Comparison of ENCODE assay signal across 18 cellular contexts in the genomic region with DNA sequence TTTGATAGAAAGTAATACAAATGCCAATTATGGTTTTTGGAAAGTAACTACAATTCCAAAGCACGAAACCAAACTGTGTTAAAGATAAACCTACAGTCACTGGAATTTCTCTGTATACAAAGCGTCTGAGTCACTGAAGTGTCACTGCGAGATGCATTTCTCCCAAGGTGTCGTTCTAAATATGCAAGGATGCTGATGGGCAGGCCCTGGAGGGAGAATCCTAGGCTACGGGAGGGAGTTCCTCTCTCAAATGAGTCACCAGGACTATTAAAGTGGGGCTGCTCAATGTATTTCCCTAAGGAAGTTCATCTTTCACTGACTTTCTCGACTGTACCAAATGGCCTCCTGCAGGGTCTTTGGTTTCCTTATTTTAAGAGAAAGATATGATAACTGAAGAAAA.
DNase-seq lines count a peak whose midpoint lies in the region; ATAC-seq and TF ChIP-seq lines count a peak whose summit lies in the region.
"Had no signal": no experiment of that assay in that cellular context is flagged by ENCODE, and none has a peak within 500 bp of the region (broad histone marks: within the 10 kb centered on the region; RNA-seq: fewer than 3 reads in every experiment).

No MANE protein-coding gene starts in this region.

- no peaks in the 10 kb centered on the region for H3K79me1 ChIP-seq in mesenchymal stem cell (replicated peaks; ENCODE audit: low read length, poor library complexity, severe bottlenecking)

- H3K9me3 ChIP-seq in mesenchymal stem cell (ENCODE audit: control insufficient read depth, low read length) = no peaks in the 10 kb centered on the region
- H3K9me3 ChIP-seq: stomach had no signal

- H3K4ac ChIP-seq in mesenchymal stem cell (ENCODE audit: low read depth in 1 of 2, low read length in 2 of 2) = no peak overlapping the region

- DNase-seq in EH (ENCODE audit: low read depth) (peak; percentile 96), NCI-H69 (lab: John Stamatoyannopoulos, UW) (peak; percentile 2), choroid plexus epithelial cell (ENCODE audit: low read depth) (peak; percentile 39), mesenchymal stem cell (peak; percentile 73), NCI-H446 (lab: John Stamatoyannopoulos, UW) (no peak), NCI-H446 treated with DMSO at 0.1 percent for 48 hours (lab: John Stamatoyannopoulos, UW) (no peak), omental fat pad (ENCODE audit: low spot score) (no peak)
- DNase-seq: activated CD4-positive, alpha-beta T cell treated with anti-CD3 and anti-CD28 coated beads, Interleukin-2, amount 10 ng/mL, durations not matched to agents 24 days and 14 days; caudate nucleus; kidney glomerular epithelial cell; NCI-H1417; NCI-H526 treated with DMSO at 0.1 percent for 48 hours; stomach had no signal

- H3K23ac ChIP-seq in mesenchymal stem cell (ENCODE audit: low read length in 2 of 2) = no peak overlapping the region

- TF ChIP-seq CTCF in choroid plexus epithelial cell (conservative IDR thresholded peaks at IDR 0.05; ENCODE audit: low read depth, low read length) (no peak), omental fat pad (IDR thresholded peaks at IDR 0.05) (no peak)

- no peak overlapping the region for H2BK5ac ChIP-seq in mesenchymal stem cell (ENCODE audit: low read depth, low read length, poor library complexity, severe bottlenecking)

- no peaks in the 10 kb centered on the region for H3K27me3 ChIP-seq in mesenchymal stem cell (ENCODE audit: control insufficient read depth in 1 of 2, insufficient read depth in 1 of 2, low read length in 2 of 2)
- H3K27me3 ChIP-seq: stomach had no signal

- H4K8ac ChIP-seq in mesenchymal stem cell (ENCODE audit: low read length) = no peak overlapping the region

- H2BK120ac ChIP-seq in mesenchymal stem cell (ENCODE audit: low read depth, low read length) = no peak overlapping the region

- H3K9ac ChIP-seq in mesenchymal stem cell (ENCODE audit: low read length) = no peak overlapping the region

- H2AFZ ChIP-seq in mesenchymal stem cell (ENCODE audit: low read depth, low read length) = no peak overlapping the region

- H2BK15ac ChIP-seq in mesenchymal stem cell (ENCODE audit: low read depth, poor library complexity, severe bottlenecking) = no peak overlapping the region

- no peak overlapping the region for H2AK5ac ChIP-seq in mesenchymal stem cell (ENCODE audit: low read length, severe bottlenecking)

- H3K4me3 ChIP-seq in choroid plexus epithelial cell (ENCODE audit: low read depth, low read length) = no peak overlapping the region
- H3K4me3 ChIP-seq in mesenchymal stem cell (ENCODE audit: insufficient read depth in 1 of 2, low read depth in 1 of 2, low read length in 2 of 2) = no peak overlapping the region
- H3K4me3 ChIP-seq: GM12878, stomach had no signal

- H3K27ac ChIP-seq in mesenchymal stem cell (ENCODE audit: low read length, poor library complexity, severe bottlenecking) = peak overlapping the region; percentile 13
- H3K27ac ChIP-seq: stomach had no signal

- peak overlapping the region in 1 of 2 experiments; percentile 8 for H3K18ac ChIP-seq in mesenchymal stem cell (ENCODE audit: low read depth in 1 of 2, low read length in 2 of 2)

- H3K36me3 ChIP-seq in mesenchymal stem cell (ENCODE audit: control insufficient read depth in 1 of 2, insufficient read depth in 2 of 2, low read depth in 1 of 2, low read length in 2 of 2) = no peaks in the 10 kb centered on the region
- H3K36me3 ChIP-seq: stomach had no signal

- no peak overlapping the region for H3K14ac ChIP-seq in mesenchymal stem cell (ENCODE audit: low read length in 2 of 2)

- H3K4me2 ChIP-seq in mesenchymal stem cell (ENCODE audit: low read length, poor library complexity, severe bottlenecking) = no peak overlapping the region

- WGBS in mesenchymal stem cell = 2% methylated on average over 5 of the region's 6 CpGs

- ATAC-seq in HG03432 (IDR thresholded peaks at IDR 0.05; ENCODE audit: unreplicated experiment) (no peak), omental fat pad (ENCODE audit: low FRiP score) (no peak)
- ATAC-seq: activated T-helper 17 cell treated with anti-CD3 and anti-CD28 coated beads, Interleukin-2, amount 50 U/mL, for 72 hours; esophagus mucosa; GM12878; sciatic nerve had no signal

- H4K91ac ChIP-seq in mesenchymal stem cell (ENCODE audit: low read length) = no peak overlapping the region

- H2BK12ac ChIP-seq in mesenchymal stem cell (ENCODE audit: low read length in 2 of 2) = no peak overlapping the region

- H3K4me1 ChIP-seq in mesenchymal stem cell (ENCODE audit: control insufficient read depth, insufficient read depth, low read depth, low read length) = peaks cover 11% of the 10 kb centered on the region

Comparison
In these comparisons a context has a peak if more than half of its experiments do, and no peak if none do; other contexts are left out.
1. DNase-seq: peak in EH (single experiment), NCI-H69 (single experiment), choroid plexus epithelial cell (single experiment) and mesenchymal stem cell (single experiment); none in NCI-H446 (0 of 2), NCI-H446 treated with DMSO at 0.1 percent for 48 hours (single experiment) and omental fat pad (single experiment).